10 cellular contexts compared by ENCODE assay signal in the genomic region with DNA sequence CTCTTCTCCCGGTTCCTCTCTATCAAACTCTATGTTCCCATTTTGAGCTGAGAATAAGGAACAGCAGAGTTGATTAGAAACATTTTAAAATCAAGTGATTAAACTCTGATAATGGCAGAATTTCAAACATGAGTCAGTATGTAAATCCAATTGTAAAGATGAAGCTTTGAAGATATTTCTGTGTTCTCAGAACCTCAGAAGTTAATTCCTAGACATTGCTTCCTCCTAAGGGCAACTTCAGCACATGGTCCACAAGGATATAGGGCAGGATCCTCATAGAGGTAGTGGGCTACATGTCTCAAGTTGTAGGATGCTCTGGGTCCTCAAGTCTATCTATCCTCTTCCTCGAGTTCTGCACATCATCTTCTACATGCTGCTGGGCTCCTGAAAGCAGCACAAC. TPM values are rescaled to one million over a fixed set of nuclear protein-coding genes. Genes with fewer than 3 reads are reported as not detected.
A peak's percentile ranks its signal among the peaks of the same experiment; 100 is the strongest.
DNase-seq lines count a peak whose midpoint lies in the region; ATAC-seq and TF ChIP-seq lines count a peak whose summit lies in the region.
"Had no signal": no experiment of that assay in that cellular context is flagged by ENCODE, and none has a peak within 500 bp of the region (broad histone marks: within the 10 kb centered on the region; RNA-seq: fewer than 3 reads in every experiment).

No MANE protein-coding gene starts in this region.

- H3K9me3 Mint-ChIP-seq in activated CD4-positive, alpha-beta T cell treated with anti-CD3 and anti-CD28 coated beads for 36 hours (ENCODE audit: low read depth): no peaks in the 10 kb centered on the region
- peaks cover 0 to 4% of the 10 kb centered on the region in 2 donors for H3K9me3 Mint-ChIP-seq in stimulated activated naive B cell treated with anti-CD40 and anti-IgM and Interleukin-4, amounts not matched to agents 10 μg/mL and 1 μg/mL and 100 μg/mL, for 72 hours

- peak overlapping the region; percentile 42 to 76 for H3K27ac ChIP-seq in breast epithelium

- no peaks in the 10 kb centered on the region for H3K27me3 ChIP-seq in breast epithelium
- H3K27me3 ChIP-seq: MG63, stomach had no signal

- H3K36me3 Mint-ChIP-seq in activated CD4-positive, alpha-beta T cell treated with anti-CD3 and anti-CD28 coated beads for 36 hours (ENCODE audit: low read depth): no peaks in the 10 kb centered on the region
- H3K36me3 Mint-ChIP-seq in stimulated activated naive B cell treated with anti-CD40 and anti-IgM and Interleukin-4, amounts not matched to agents 10 μg/mL and 1 μg/mL and 100 μg/mL, for 72 hours: peaks cover 0 to 4% of the 10 kb centered on the region in 2 donors

- no peaks in the 10 kb centered on the region for H3K36me3 ChIP-seq in breast epithelium
- H3K36me3 ChIP-seq: MG63, stomach had no signal

- no peak for TF ChIP-seq CTCF in breast epithelium (IDR thresholded peaks at IDR 0.05)

- H3K4me3 Mint-ChIP-seq in activated CD4-positive, alpha-beta T cell treated with anti-CD3 and anti-CD28 coated beads for 36 hours: peak overlapping the region; percentile 17
- peak overlapping the region; percentile 8 to 36 for H3K4me3 Mint-ChIP-seq in stimulated activated naive B cell treated with anti-CD40 and anti-IgM and Interleukin-4, amounts not matched to agents 10 μg/mL and 1 μg/mL and 100 μg/mL, for 72 hours

- peaks cover 5% of the 10 kb centered on the region for H3K27me3 Mint-ChIP-seq in activated CD4-positive, alpha-beta T cell treated with anti-CD3 and anti-CD28 coated beads for 36 hours
- no peaks in the 10 kb centered on the region for H3K27me3 Mint-ChIP-seq in stimulated activated naive B cell treated with anti-CD40 and anti-IgM and Interleukin-4, amounts not matched to agents 10 μg/mL and 1 μg/mL and 100 μg/mL, for 72 hours

- peak; percentile 14 for ATAC-seq in activated CD4-positive, alpha-beta T cell treated with anti-CD3 and anti-CD28 coated beads for 36 hours
- ATAC-seq in HG03354 (IDR thresholded peaks at IDR 0.05; ENCODE audit: poor library complexity, severe bottlenecking, unreplicated experiment): peak; percentile 7
- ATAC-seq in stimulated activated naive B cell treated with anti-CD40 and anti-IgM and Interleukin-4, amounts not matched to agents 10 μg/mL and 1 μg/mL and 100 μg/mL, for 72 hours (replicated peaks): peak in 1 of 2 donors; percentile 0

- POLR2A ChIA-PET in activated CD4-positive, alpha-beta T cell treated with anti-CD3 and anti-CD28 coated beads for 36 hours (lab: Charles Lee): interaction anchor here (1.1 to 1.9 kb wide), 3 partner anchors 13 to 24 kb away, joined by 4 to 5 read pairs (median 5); no protein-coding TSS in a partner anchor

- intact Hi-C loops in activated CD4-positive, alpha-beta T cell treated with anti-CD3 and anti-CD28 coated beads for 36 hours (cut with DNase I, micrococcal nuclease): loop anchor here (1.0 to 5.0 kb wide), 7 partner anchors 14 to 482 kb away; a partner anchor contains a TSS
- intact Hi-C loops in breast epithelium (cut with DNase I; ENCODE audit: low total_unique reads): no loop called here

- CTCF ChIA-PET in activated CD4-positive, alpha-beta T cell treated with anti-CD3 and anti-CD28 coated beads for 36 hours (lab: Charles Lee): interaction anchor here (0.7 to 3.3 kb wide), 17 partner anchors 10 to 521 kb away, joined by 3 to 47 read pairs (median 4); no protein-coding TSS in a partner anchor

- no peak for DNase-seq in activated CD4-positive, alpha-beta T cell treated with anti-CD3 and anti-CD28 coated beads for 36 hours
- DNase-seq in activated CD4-positive, alpha-beta T cell treated with anti-CD3 and anti-CD28 coated beads for 4 hours: no peak
- DNase-seq in breast epithelium (ENCODE audit: low spot score in 2 of 2) (no peak), KBM-7 (no peak), H4 (ENCODE audit: low spot score) (no peak), NCI-H446 treated with DMSO at 0.1 percent for 48 hours (lab: John Stamatoyannopoulos, UW) (no peak)
- DNase-seq in stimulated activated naive B cell treated with anti-CD40 and anti-IgM and Interleukin-4, amounts not matched to agents 10 μg/mL and 1 μg/mL and 100 μg/mL, for 72 hours: no peak
- DNase-seq: stomach had no signal

- H3K4me3 ChIP-seq in breast epithelium: no peak overlapping the region
- H3K4me3 ChIP-seq: MG63, stomach had no signal

- H3K27ac Mint-ChIP-seq in activated CD4-positive, alpha-beta T cell treated with anti-CD3 and anti-CD28 coated beads for 36 hours: peak overlapping the region; percentile 72
- H3K27ac Mint-ChIP-seq in stimulated activated naive B cell treated with anti-CD40 and anti-IgM and Interleukin-4, amounts not matched to agents 10 μg/mL and 1 μg/mL and 100 μg/mL, for 72 hours: peak overlapping the region; percentile 65

- no peaks in the 10 kb centered on the region for H3K9me3 ChIP-seq in breast epithelium
- H3K9me3 ChIP-seq: MG63, stomach had no signal

- peaks cover 0 to 9% of the 10 kb centered on the region in 2 donors for H3K4me1 ChIP-seq in breast epithelium

- no peaks in the 10 kb centered on the region for H3K4me1 Mint-ChIP-seq in activated CD4-positive, alpha-beta T cell treated with anti-CD3 and anti-CD28 coated beads for 36 hours
- peaks cover 21 to 31% of the 10 kb centered on the region in 2 donors for H3K4me1 Mint-ChIP-seq in stimulated activated naive B cell treated with anti-CD40 and anti-IgM and Interleukin-4, amounts not matched to agents 10 μg/mL and 1 μg/mL and 100 μg/mL, for 72 hours

- TF ChIP-seq POLR2A in breast epithelium (IDR thresholded peaks at IDR 0.05): no peak

- in situ Hi-C loops in KBM-7 (cut with MboI; ENCODE audit: low pct_unique_long_range_greater_than_20kb, low sequenced_read_pairs): no loop called here

RNA-seq across cellular contexts. Expression of a gene that starts 46.3 kb away (rescaled TPM):
- under 1 TPM; 0.51 to 0.64 TPM for total RNA-seq in activated CD4-positive, alpha-beta T cell treated with anti-CD3 and anti-CD28 coated beads for 36 hours
- 10 to 100 TPM in 1 of 3 donors, 1 to 10 TPM in 2; 3.7 to 12.5 (median 5.2) TPM for total RNA-seq in breast epithelium
- 0.90 TPM in 1 of 2 replicates, not detected in the other for total RNA-seq in H4 (2014; rRNA removed; shearing (Covaris generic))
